Comparison of ENCODE assay signal across 8 cellular contexts in genomic region chr11:31641477-31642062, GRCh38.
DNase-seq lines count a peak whose midpoint lies in the region; ATAC-seq and TF ChIP-seq lines count a peak whose summit lies in the region.

No MANE protein-coding gene starts in this region.

- no peaks in the 10 kb centered on the region for H3K9me3 ChIP-seq in suprapubic skin

- TF ChIP-seq POLR2A in suprapubic skin (IDR thresholded peaks at IDR 0.05), result no peak

- H3K4me3 ChIP-seq in suprapubic skin, result no peak overlapping the region

- in situ Hi-C loops in Caki2 (cut with HindIII; ENCODE audit: low pct_unique_long_range_greater_than_20kb, low sequenced_read_pairs), result no loop called here

- H3K36me3 ChIP-seq in suprapubic skin, result no peaks in the 10 kb centered on the region

- H3K4me1 ChIP-seq in suprapubic skin, result peaks cover 3% of the 10 kb centered on the region

- ATAC-seq in HG02571 (IDR thresholded peaks at IDR 0.05; ENCODE audit: unreplicated experiment) (no peak), GM21381 (IDR thresholded peaks at IDR 0.05; ENCODE audit: unreplicated experiment) (no peak)

- TF ChIP-seq EP300 in suprapubic skin (IDR thresholded peaks at IDR 0.05), result no peak

- H3K27ac ChIP-seq in suprapubic skin, result no peak overlapping the region

- TF ChIP-seq CTCF in suprapubic skin (IDR thresholded peaks at IDR 0.05), result peak in 1 of 2 donors; percentile 40

- peak; percentile 12 for DNase-seq in Caki2 (ENCODE audit: low read depth)
- DNase-seq in HuH-7 (ENCODE audit: low spot score), result peak; percentile 7
- DNase-seq in globus pallidus (ENCODE audit: low spot score), result peak; percentile 11
- no peak for DNase-seq in suprapubic skin (ENCODE audit: low spot score in 2 of 2)
- DNase-seq in effector CD8-positive, alpha-beta T cell (lab: John Stamatoyannopoulos, UW), result no peak

- 81% methylated on average over 3 of the region's 3 CpGs for WGBS in suprapubic skin

- no peaks in the 10 kb centered on the region for H3K27me3 ChIP-seq in suprapubic skin

TF ChIP-seq in PFSK-1, 5 proteins besides CTCF, POLR2A, EP300 and RAD21:
- TF ChIP-seq SIN3A (IDR thresholded peaks at IDR 0.05; ENCODE audit: borderline replicate concordance, insufficient read depth, low read length), result no peak
- TF ChIP-seq TAF1 (IDR thresholded peaks at IDR 0.05; ENCODE audit: borderline replicate concordance, insufficient read depth, low read length), result peak; percentile 32; the same call in 1 of the 2 replicates

Comparison
In these comparisons a context has a peak if more than half of its experiments do, and no peak if none do; other contexts are left out.
1. DNase-seq: peak in Caki2 (single experiment), HuH-7 (single experiment) and globus pallidus (single experiment); none in suprapubic skin (0 of 2) and effector CD8-positive, alpha-beta T cell (single experiment).